In genomic region chr17:46121841-46122485, GRCh38 we compare ENCODE assay signal across 16 cellular contexts.
A peak's percentile ranks its signal among the peaks of the same experiment; 100 is the strongest.
DNase-seq lines count a peak whose midpoint lies in the region; ATAC-seq and TF ChIP-seq lines count a peak whose summit lies in the region.
"Had no signal": no experiment of that assay in that cellular context is flagged by ENCODE, and none has a peak within 500 bp of the region (broad histone marks: within the 10 kb centered on the region; RNA-seq: fewer than 3 reads in every experiment).

No MANE protein-coding gene starts in this region.

- peak; percentile 58 for ATAC-seq in effector memory CD8-positive, alpha-beta T cell (replicated peaks)
- no peak for ATAC-seq in HG02840 (IDR thresholded peaks at IDR 0.05; ENCODE audit: low FRiP score, unreplicated experiment)
- ATAC-seq: HCT116, HepG2, left lobe of liver had no signal

- H3K27me3 ChIP-seq in left ventricle myocardium inferior (ENCODE audit: low read depth) (no peaks in the 10 kb centered on the region), KMS-11 (ENCODE audit: insufficient read depth, low read depth) (no peaks in the 10 kb centered on the region), mesendoderm (ENCODE audit: insufficient read depth, low read length, poor library complexity) (no peaks in the 10 kb centered on the region), neural progenitor cell (no peaks in the 10 kb centered on the region)
- H3K27me3 ChIP-seq: BLaER1 had no signal

- no peaks in the 10 kb centered on the region for H3K36me3 Mint-ChIP-seq in effector memory CD8-positive, alpha-beta T cell (ENCODE audit: insufficient read depth)
- peaks cover 23% of the 10 kb centered on the region for H3K36me3 Mint-ChIP-seq in neural progenitor cell

- H3K4me3 ChIP-seq in left ventricle myocardium inferior = no peak overlapping the region
- H3K4me3 ChIP-seq in KMS-11 (IDR thresholded peaks at IDR 0.05; ENCODE audit: insufficient read depth, low read depth, low read length) = no peak overlapping the region
- no peak overlapping the region for H3K4me3 ChIP-seq in mesendoderm (ENCODE audit: low read length)
- H3K4me3 ChIP-seq in neural progenitor cell = no peak overlapping the region
- H3K4me3 ChIP-seq: BLaER1 had no signal

- H3K56ac ChIP-seq in mesendoderm (ENCODE audit: low read length) = no peak overlapping the region

- peaks cover 9% of the 10 kb centered on the region for H3F3A ChIP-seq in neural progenitor cell (ENCODE audit: low read depth)

- no peak overlapping the region for H3K4ac ChIP-seq in mesendoderm (ENCODE audit: low read depth, low read length)

- peak overlapping the region; percentile 0 to 51 for H3K4me3 Mint-ChIP-seq in effector memory CD8-positive, alpha-beta T cell
- no peak overlapping the region for H3K4me3 Mint-ChIP-seq in neural progenitor cell
- H3K4me3 Mint-ChIP-seq: endodermal cell had no signal

- WGBS in mesendoderm (ENCODE audit: extremely low coverage, insufficient coverage, low lambda C conversion rate) = no CpG with 5 or more reads among the region's 5 CpGs

- no peak overlapping the region for H2BK120ac ChIP-seq in mesendoderm (ENCODE audit: low read depth, low read length)

- H3K27ac ChIP-seq in left ventricle myocardium inferior (replicated peaks) = peak overlapping the region; percentile 61
- H3K27ac ChIP-seq in KMS-11 = peak overlapping the region; percentile 68
- no peak overlapping the region for H3K27ac ChIP-seq in mesendoderm (ENCODE audit: low read depth, low read length)
- H3K27ac ChIP-seq in neural progenitor cell = no peak overlapping the region
- H3K27ac ChIP-seq: BLaER1 had no signal

- H3K18ac ChIP-seq in mesendoderm (ENCODE audit: low read length) = no peak overlapping the region

- H4K5ac ChIP-seq in mesendoderm (ENCODE audit: low read length) = no peak overlapping the region

- DNase-seq in left ventricle myocardium inferior (no peak), cardiac septum (ENCODE audit: low spot score) (no peak), mesendoderm (no peak), hepatic stellate cell (ENCODE audit: low spot score) (no peak), neural progenitor cell (ENCODE audit: low spot score) (no peak)
- DNase-seq in effector memory CD8-positive, alpha-beta T cell = no peak
- DNase-seq: anterior cingulate cortex, endodermal cell, GDM1, NCI-H1436 treated with DMSO at 0.1 percent for 48 hours had no signal

- H3K79me1 ChIP-seq in mesendoderm (ENCODE audit: low read length) = peaks cover 23% of the 10 kb centered on the region

- H4K20me1 ChIP-seq in KMS-11 (ENCODE audit: insufficient read depth) (no peaks in the 10 kb centered on the region; the same call in none of the 2 replicates), neural progenitor cell (ENCODE audit: low read depth) (peaks cover 98% of the 10 kb centered on the region)

- H3K9ac ChIP-seq in KMS-11 = peak overlapping the region; percentile 11; the same call in 1 of the 2 replicates
- no peak overlapping the region for H3K9ac ChIP-seq in mesendoderm (ENCODE audit: low read length)
- no peak overlapping the region for H3K9ac ChIP-seq in neural progenitor cell
- H3K9ac ChIP-seq: BLaER1 had no signal

- no peak overlapping the region for H2BK5ac ChIP-seq in mesendoderm (ENCODE audit: low read length)

- H3K9me3 Mint-ChIP-seq in effector memory CD8-positive, alpha-beta T cell = no peaks in the 10 kb centered on the region
- H3K9me3 Mint-ChIP-seq in neural progenitor cell = no peaks in the 10 kb centered on the region
- H3K9me3 Mint-ChIP-seq: endodermal cell had no signal

- no peak for TF ChIP-seq CTCF in left ventricle myocardium inferior (IDR thresholded peaks at IDR 0.05; ENCODE audit: borderline replicate concordance)
- TF ChIP-seq CTCF in KMS-11 (conservative IDR thresholded peaks at IDR 0.05; ENCODE audit: low read depth, low read length) = no peak
- no peak for TF ChIP-seq CTCF in neural progenitor cell (IDR thresholded peaks at IDR 0.05)

- H2AK5ac ChIP-seq in mesendoderm (ENCODE audit: low read length) = no peak overlapping the region

- H3K23ac ChIP-seq in mesendoderm (ENCODE audit: low read length) = no peak overlapping the region

- H3K4me1 ChIP-seq in left ventricle myocardium inferior = peaks cover 89% of the 10 kb centered on the region
- H3K4me1 ChIP-seq in KMS-11 (ENCODE audit: low read depth, poor library complexity, severe bottlenecking) = peaks cover 97% of the 10 kb centered on the region
- H3K4me1 ChIP-seq in mesendoderm (ENCODE audit: control insufficient read depth, low read depth, low read length) = peaks cover 8% of the 10 kb centered on the region
- H3K4me1 ChIP-seq in neural progenitor cell = peaks cover 39% of the 10 kb centered on the region
- H3K4me1 ChIP-seq: BLaER1 had no signal

- peak overlapping the region; percentile 71 to 81 for H3K27ac Mint-ChIP-seq in effector memory CD8-positive, alpha-beta T cell
- H3K27ac Mint-ChIP-seq in neural progenitor cell = no peak overlapping the region

- H3K4me1 Mint-ChIP-seq in effector memory CD8-positive, alpha-beta T cell (ENCODE audit: low read depth in 2 of 2) = peaks cover 50 to 89% of the 10 kb centered on the region in 2 donors
- peaks cover 34% of the 10 kb centered on the region for H3K4me1 Mint-ChIP-seq in neural progenitor cell

- peaks cover 93% of the 10 kb centered on the region for H3K79me2 ChIP-seq in KMS-11 (ENCODE audit: insufficient read depth, low read depth)
- peaks cover 91% of the 10 kb centered on the region for H3K79me2 ChIP-seq in mesendoderm (ENCODE audit: control insufficient read depth, insufficient read depth, low read length)
- H3K79me2 ChIP-seq in neural progenitor cell (ENCODE audit: low read depth) = peaks cover 99% of the 10 kb centered on the region

- H4K8ac ChIP-seq in mesendoderm (ENCODE audit: low read depth, low read length) = no peak overlapping the region

- intact Hi-C loops in left ventricle myocardium inferior (cut with micrococcal nuclease) = no loop called here
- intact Hi-C loops in cardiac septum (cut with DNase I) = no loop called here

- H2BK15ac ChIP-seq in mesendoderm (replicated peaks; ENCODE audit: low read depth) = no peak overlapping the region

- H3K9me3 ChIP-seq in left ventricle myocardium inferior (replicated peaks) (no peaks in the 10 kb centered on the region), neural progenitor cell (ENCODE audit: low read depth) (no peaks in the 10 kb centered on the region)
- H3K9me3 ChIP-seq: BLaER1 had no signal

- peak overlapping the region; percentile 58 for H3K4me2 ChIP-seq in KMS-11
- H3K4me2 ChIP-seq in mesendoderm (ENCODE audit: low read length) = no peak overlapping the region
- no peak overlapping the region for H3K4me2 ChIP-seq in neural progenitor cell
- H3K4me2 ChIP-seq: BLaER1 had no signal

- H2AFZ ChIP-seq in KMS-11 (ENCODE audit: low read depth) (no peak overlapping the region), neural progenitor cell (replicated peaks) (no peak overlapping the region)

- H3K27me3 Mint-ChIP-seq in effector memory CD8-positive, alpha-beta T cell = no peaks in the 10 kb centered on the region
- H3K27me3 Mint-ChIP-seq in neural progenitor cell (ENCODE audit: insufficient read depth, low read depth) = peaks cover 2% of the 10 kb centered on the region

- no peaks in the 10 kb centered on the region for H3K36me3 ChIP-seq in left ventricle myocardium inferior
- H3K36me3 ChIP-seq in KMS-11 (ENCODE audit: insufficient read depth) = no peaks in the 10 kb centered on the region
- H3K36me3 ChIP-seq in mesendoderm (ENCODE audit: control insufficient read depth, insufficient read depth, low read length) = no peaks in the 10 kb centered on the region
- no peaks in the 10 kb centered on the region for H3K36me3 ChIP-seq in neural progenitor cell

Comparison
In these comparisons a context has a peak if more than half of its experiments do, and no peak if none do; other contexts are left out.
1. H3K27ac ChIP-seq: peak in left ventricle myocardium inferior (single experiment) and KMS-11 (single experiment); none in mesendoderm (single experiment) and neural progenitor cell (single experiment).